8 cellular contexts compared by ENCODE assay signal in genomic region chr12:122946690-122947271, GRCh38. TPM values are rescaled to one million over a fixed set of nuclear protein-coding genes. Genes with fewer than 3 reads are reported as not detected.
DNase-seq lines count a peak whose midpoint lies in the region; ATAC-seq, FAIRE-seq and TF ChIP-seq lines count a peak whose summit lies in the region.

No MANE protein-coding gene starts in this region.

- peaks cover 3% of the 10 kb centered on the region for H3K36me3 Mint-ChIP-seq in activated naive CD4-positive, alpha-beta T cell treated with anti-CD3 and anti-CD28 coated beads, Interleukin-2, amount 10 ng/mL, durations not matched to agents 7 days and 5 days

- H3K27ac Mint-ChIP-seq in activated naive CD4-positive, alpha-beta T cell treated with anti-CD3 and anti-CD28 coated beads, Interleukin-2, amount 10 ng/mL, durations not matched to agents 7 days and 5 days = peak overlapping the region; percentile 70

- DNase-seq in GM12891 (ENCODE audit: insufficient read length, low spot score) (peak; percentile 72), SJSA1 (ENCODE audit: low read depth in 1 of 2, low spot score in 2 of 2) (peak; percentile 93 to 98), heart left ventricle (peak; percentile 63 to 90 (median 80)), smooth muscle cell of the brain vasculature (ENCODE audit: low read depth, low spot score) (peak; percentile 92), NCI-H2107 treated with DMSO at 0.1 percent for 48 hours (lab: John Stamatoyannopoulos, UW; ENCODE audit: unreplicated experiment) (no peak), SK-N-DZ (ENCODE audit: low spot score) (no peak)
- DNase-seq in activated naive CD4-positive, alpha-beta T cell treated with anti-CD3 and anti-CD28 coated beads, Interleukin-2, amount 10 ng/mL, durations not matched to agents 7 days and 5 days = peak; percentile 83

- H3K4me1 Mint-ChIP-seq in activated naive CD4-positive, alpha-beta T cell treated with anti-CD3 and anti-CD28 coated beads, Interleukin-2, amount 10 ng/mL, durations not matched to agents 7 days and 5 days = peaks cover 42% of the 10 kb centered on the region

- H3K9me3 ChIP-seq in SJSA1 (replicated peaks) (no peaks in the 10 kb centered on the region), heart left ventricle (no peaks in the 10 kb centered on the region)

- H3K9me3 Mint-ChIP-seq in activated naive CD4-positive, alpha-beta T cell treated with anti-CD3 and anti-CD28 coated beads, Interleukin-2, amount 10 ng/mL, durations not matched to agents 7 days and 5 days = no peaks in the 10 kb centered on the region

- ATAC-seq in HG03108 (IDR thresholded peaks at IDR 0.05; ENCODE audit: unreplicated experiment) (peak; percentile 60), heart left ventricle (peak; percentile 59 to 88 (median 82))

- H3K4me3 Mint-ChIP-seq in activated naive CD4-positive, alpha-beta T cell treated with anti-CD3 and anti-CD28 coated beads, Interleukin-2, amount 10 ng/mL, durations not matched to agents 7 days and 5 days = no peak overlapping the region

- peaks cover 83% of the 10 kb centered on the region for H3K4me1 ChIP-seq in SJSA1 (replicated peaks)
- H3K4me1 ChIP-seq in heart left ventricle = peaks cover 0 to 53% (median 39%) of the 10 kb centered on the region in 12 donors

- FAIRE-seq in GM12891 (lab: Jason Lieb, UNC) = peak; percentile 99

- peak in 4 of 12 donors; percentile 28 to 43 (median 36) for TF ChIP-seq CTCF in heart left ventricle (IDR thresholded peaks at IDR 0.05)

- H3K36me3 ChIP-seq in SJSA1 (peaks cover 15% of the 10 kb centered on the region), heart left ventricle (peaks cover 0 to 4% (median 0%) of the 10 kb centered on the region in 9 donors)

- no peaks in the 10 kb centered on the region for H3K27me3 ChIP-seq in SJSA1 (replicated peaks)
- H3K27me3 ChIP-seq in heart left ventricle = no peaks in the 10 kb centered on the region

- CTCF ChIA-PET in activated naive CD4-positive, alpha-beta T cell treated with anti-CD3 and anti-CD28 coated beads, Interleukin-2, amount 10 ng/mL, durations not matched to agents 7 days and 5 days (lab: Charles Lee) = interaction anchor here (0.6 to 2.3 kb wide), 11 partner anchors 47 to 640 kb away, joined by 3 to 12 read pairs (median 4); no protein-coding TSS in a partner anchor

- H3K27me3 Mint-ChIP-seq in activated naive CD4-positive, alpha-beta T cell treated with anti-CD3 and anti-CD28 coated beads, Interleukin-2, amount 10 ng/mL, durations not matched to agents 7 days and 5 days = peaks cover 7% of the 10 kb centered on the region

- intact Hi-C loops in heart left ventricle (cut with DNase I) = no loop called here

- no peak overlapping the region for H3K4me3 ChIP-seq in SJSA1
- peak overlapping the region in 2 of 12 donors; percentile 0 to 15 for H3K4me3 ChIP-seq in heart left ventricle

- 51 to 78% (median 56%) methylated on average over 3 to 7 of the region's 7 CpGs for WGBS in heart left ventricle, 4 donors

- H3K27ac ChIP-seq in SJSA1 (peak overlapping the region; percentile 80), heart left ventricle (peak overlapping the region; percentile 44 to 85 (median 68))

- TF ChIP-seq POLR2A in GM12891 (IDR thresholded peaks at IDR 0.05; ENCODE audit: low read depth, low read length) (peak; percentile 51; the same call in 1 of the 2 replicates), heart left ventricle (IDR thresholded peaks at IDR 0.05) (no peak)

TF ChIP-seq in GM12891, 5 proteins besides CTCF, POLR2A, EP300 and RAD21:
- TF ChIP-seq POU2F2 (IDR thresholded peaks at IDR 0.05; ENCODE audit: low read depth, low read length) (peak; percentile 80; the same call in 1 of the 2 replicates), PAX5 (IDR thresholded peaks at IDR 0.05; ENCODE audit: insufficient read depth, low read length, severe bottlenecking) (no peak), TAF1 (IDR thresholded peaks at IDR 0.05; ENCODE audit: low read depth, low read length) (no peak)
TF ChIP-seq in GM12891: peak in this region for 1.

RNA-seq across cellular contexts. Expression of gene ABCB9, which starts 19.5 kb away (rescaled TPM):
- 1.3 TPM for polyA plus RNA-seq in GM12891 (2012; ENCODE audit: low read depth, missing spikeins)
- total RNA-seq in SJSA1 (2014; rRNA removed; shearing (Covaris generic)) = 11.0 and 11.5 TPM in 2 replicates
- 1 to 10 TPM; 3.1 to 8.6 (median 4.7) TPM for total RNA-seq in heart left ventricle
- 1 to 10 TPM; 3.1 to 3.3 TPM for polyA plus RNA-seq in heart left ventricle
- 7.0 and 8.9 TPM in 2 replicates for polyA plus RNA-seq in SK-N-DZ (2014; cell fraction: cytosol; rRNA removed)
- polyA plus RNA-seq in SK-N-DZ (2014; cell fraction: nucleus; rRNA removed) = 10.2 and 16.0 TPM in 2 replicates

RNA-seq across cellular contexts. Expression of gene OGFOD2, which starts 28.3 kb away (rescaled TPM):
- polyA plus RNA-seq in GM12891 (2012; ENCODE audit: low read depth, missing spikeins) = 14.0 TPM
- total RNA-seq in SJSA1 (2014; rRNA removed; shearing (Covaris generic)) = 16.3 and 23.4 TPM in 2 replicates
- 10 to 100 TPM in 6 of 9 donors, 1 to 10 TPM in 3; 4.4 to 17.0 (median 12.7) TPM for total RNA-seq in heart left ventricle
- polyA plus RNA-seq in heart left ventricle = 10 to 100 TPM; 12.7 to 19.7 TPM
- polyA plus RNA-seq in SK-N-DZ (2014; cell fraction: cytosol; rRNA removed) = 27.5 and 33.9 TPM in 2 replicates
- polyA plus RNA-seq in SK-N-DZ (2014; cell fraction: nucleus; rRNA removed) = 77.4 and 108 TPM in 2 replicates

RNA-seq across cellular contexts. Expression of gene ARL6IP4, which starts 33.7 kb away (rescaled TPM):
- 194 TPM for polyA plus RNA-seq in GM12891 (2012; ENCODE audit: low read depth, missing spikeins)
- 263 and 326 TPM in 2 replicates for total RNA-seq in SJSA1 (2014; rRNA removed; shearing (Covaris generic))
- 100 to 1,000 TPM; 123 to 236 (median 140) TPM for total RNA-seq in heart left ventricle
- 100 to 1,000 TPM; 186 to 325 TPM for polyA plus RNA-seq in heart left ventricle
- 290 and 383 TPM in 2 replicates for polyA plus RNA-seq in SK-N-DZ (2014; cell fraction: cytosol; rRNA removed)
- 441 and 504 TPM in 2 replicates for polyA plus RNA-seq in SK-N-DZ (2014; cell fraction: nucleus; rRNA removed)

RNA-seq across cellular contexts. Expression of gene VPS37B, which starts 50.9 kb away (rescaled TPM):
- polyA plus RNA-seq in GM12891 (2012; ENCODE audit: low read depth, missing spikeins) = 20.8 TPM
- total RNA-seq in SJSA1 (2014; rRNA removed; shearing (Covaris generic)) = 11.9 and 31.5 TPM in 2 replicates
- 10 to 100 TPM; 14.5 to 51.2 (median 22.7) TPM for total RNA-seq in heart left ventricle
- 10 to 100 TPM; 17.4 to 21.7 TPM for polyA plus RNA-seq in heart left ventricle
- polyA plus RNA-seq in SK-N-DZ (2014; cell fraction: cytosol; rRNA removed) = 19.7 TPM in 2 replicates
- polyA plus RNA-seq in SK-N-DZ (2014; cell fraction: nucleus; rRNA removed) = 11.5 and 15.3 TPM in 2 replicates

Comparison
In these comparisons a context has a peak if more than half of its experiments do, and no peak if none do; other contexts are left out.
1. DNase-seq: peak in GM12891 (single experiment), SJSA1 (2 of 2), activated naive CD4-positive, alpha-beta T cell treated with anti-CD3 and anti-CD28 coated beads, Interleukin-2, amount 10 ng/mL, durations not matched to agents 7 days and 5 days (single experiment), heart left ventricle (5 of 5) and smooth muscle cell of the brain vasculature (single experiment); none in NCI-H2107 treated with DMSO at 0.1 percent for 48 hours (single experiment) and SK-N-DZ (single experiment).